In the genomic region with DNA sequence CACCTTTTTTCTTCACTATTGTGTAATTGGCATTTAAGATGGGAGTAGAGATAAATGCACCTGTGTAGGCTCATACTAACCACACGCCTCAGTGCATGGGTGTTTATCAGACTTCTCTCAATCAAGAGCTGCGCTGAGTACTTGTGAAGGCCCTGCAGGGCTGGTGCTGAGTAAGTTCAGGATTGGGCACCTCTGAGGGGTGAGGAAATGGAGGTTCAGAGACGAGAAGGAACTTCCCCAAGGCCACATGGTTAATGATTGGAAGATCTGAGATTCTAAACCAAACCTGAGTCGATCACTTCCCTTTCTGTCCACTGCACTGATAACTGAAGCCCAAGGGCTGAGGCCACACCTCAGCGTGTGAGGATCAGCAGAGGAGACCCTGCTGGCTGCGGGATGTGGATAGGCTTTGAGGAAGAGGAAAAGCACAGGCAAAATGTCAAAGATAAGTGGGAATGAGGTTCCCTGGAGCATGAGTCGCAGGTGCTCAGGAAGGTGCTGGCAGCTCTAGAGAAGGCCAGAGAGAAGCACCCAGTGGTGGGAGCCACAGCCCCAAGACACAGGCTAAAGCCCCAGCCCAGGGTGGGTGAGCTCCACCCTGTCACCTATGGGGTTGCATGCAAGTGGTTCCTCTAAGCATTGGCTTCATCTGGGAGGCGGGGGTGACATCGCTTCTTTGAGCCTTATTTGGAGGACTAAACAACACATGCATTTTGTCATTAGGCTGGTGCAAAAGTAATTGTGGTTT, we compare ENCODE assay signal across 1 cellular context.
TF ChIP-seq lines count a peak whose summit lies in the region.

No MANE protein-coding gene starts in this region.

TF ChIP-seq in SK-N-SH, 30 proteins besides CTCF, POLR2A, EP300 and RAD21 (continued from another document):
- no peak for TF ChIP-seq USF2 (IDR thresholded peaks at IDR 0.05; ENCODE audit: borderline replicate concordance, low read depth, low read length)
